In the genomic region with DNA sequence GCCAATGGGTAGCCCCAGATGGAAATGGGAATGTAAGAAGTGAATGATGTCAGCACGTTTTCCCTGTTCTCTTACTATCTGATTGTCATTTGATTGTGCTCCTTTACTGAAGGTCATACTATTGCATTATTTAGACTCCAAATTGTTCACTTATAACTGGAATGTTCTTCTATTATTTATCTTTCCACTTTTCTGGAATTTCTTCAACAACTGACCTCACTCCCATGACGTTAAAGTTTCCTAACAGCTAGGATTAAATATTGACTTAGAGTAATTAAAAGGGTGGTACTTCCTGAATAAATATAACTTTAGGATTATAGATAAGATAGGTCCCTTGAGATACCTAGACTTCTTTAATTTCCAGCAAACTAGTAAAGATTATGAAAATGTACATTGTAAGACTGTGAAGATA, we compare ENCODE assay signal across 19 cellular contexts. TPM values are rescaled to one million over a fixed set of nuclear protein-coding genes. Genes with fewer than 3 reads are reported as not detected.
"Had no signal": no experiment of that assay in that cellular context is flagged by ENCODE, and none has a peak within 500 bp of the region (broad histone marks: within the 10 kb centered on the region; RNA-seq: fewer than 3 reads in every experiment).

No MANE protein-coding gene starts in this region.

- H3K4me3 ChIP-seq: esophagus squamous epithelium, heart right ventricle, left ventricle myocardium inferior, prostate gland, upper lobe of left lung had no signal

- H3K27me3 ChIP-seq: brain microvascular endothelial cell, esophagus squamous epithelium, heart right ventricle, upper lobe of left lung had no signal

- H3K9me3 ChIP-seq: esophagus squamous epithelium, prostate gland had no signal

- H3K27ac ChIP-seq: brain microvascular endothelial cell, esophagus squamous epithelium, heart right ventricle, left ventricle myocardium inferior, prostate gland, upper lobe of left lung had no signal

- ATAC-seq: activated CD8-positive, alpha-beta T cell treated with anti-CD3 and anti-CD28 coated beads, Interleukin-2, amount 10 ng/mL, durations not matched to agents 7 days and 5 days; natural killer cell treated with Interleukin-12 subunit alpha and Interleukin-12 subunit beta and Interleukin-15 and Interleukin-18, amount 100 ng/mL, for 72 hours; stimulated activated naive CD8-positive, alpha-beta T cell treated with anti-CD3 and anti-CD28 coated beads, Interleukin-15, Interleukin-2, amounts not matched to agents 100 U/mL and 50 U/mL, for 24 hours; T-cell had no signal

- H3K4me1 ChIP-seq: heart right ventricle, left ventricle myocardium inferior, prostate gland, upper lobe of left lung had no signal

- DNase-seq: activated CD4-positive, alpha-beta T cell treated with anti-CD3 and anti-CD28 coated beads for 1 hour; activated CD4-positive, alpha-beta T cell treated with anti-CD3 and anti-CD28 coated beads, Interleukin-2, amount 50 U/mL, for 1 hour; activated CD8-positive, alpha-beta T cell treated with anti-CD3 and anti-CD28 coated beads, Interleukin-2, amount 10 ng/mL, durations not matched to agents 7 days and 5 days; activated gamma-delta T cell; aorta; brain microvascular endothelial cell; central memory CD4-positive, alpha-beta T cell; esophagus squamous epithelium; heart right ventricle; immature natural killer cell; left ventricle myocardium inferior; stimulated activated CD4-positive, alpha-beta T cell treated with anti-CD3 and anti-CD28 coated beads, Interleukin-12 subunit alpha, Interleukin-12 subunit beta, amount 100 ng/mL, for 4 hours; stimulated activated CD4-positive, alpha-beta T cell treated with anti-CD3 and anti-CD28 coated beads, Interleukin-4, amount 100 ng/mL, for 4 hours; stimulated activated naive CD8-positive, alpha-beta T cell treated with anti-CD3 and anti-CD28 coated beads, Interleukin-15, Interleukin-2, amounts not matched to agents 100 U/mL and 50 U/mL, for 24 hours; T-cell; upper lobe of left lung had no signal

RNA-seq across cellular contexts. Expression of a gene that starts 10.9 kb away (rescaled TPM):
- total RNA-seq: activated CD8-positive, alpha-beta T cell treated with anti-CD3 and anti-CD28 coated beads, Interleukin-2, amount 10 ng/mL, durations not matched to agents 7 days and 5 days; activated T-helper 1 cell treated with anti-CD3 and anti-CD28 coated beads, Interleukin-12 subunit alpha, Interleukin-12 subunit beta, Interleukin-2, Interleukin-4 antibody, amounts not matched to agents 30 ng/mL and 10 ng/mL and 1 ng/mL, durations not matched to agents 14 hours and 24 hours and 36 hours; natural killer cell treated with Interleukin-12 subunit alpha and Interleukin-12 subunit beta and Interleukin-15 and Interleukin-18, amount 100 ng/mL, for 72 hours had no signal
- polyA plus RNA-seq: immature natural killer cell had no signal
